In genomic region chr9:133103183-133103986, GRCh38 we compare ENCODE assay signal across 8 cellular contexts. TPM values are rescaled to one million over a fixed set of nuclear protein-coding genes. Genes with fewer than 3 reads are reported as not detected.
DNase-seq lines count a peak whose midpoint lies in the region; ATAC-seq, FAIRE-seq and TF ChIP-seq lines count a peak whose summit lies in the region.

No MANE protein-coding gene starts in this region.

- H3K4me1 ChIP-seq in ovary (ENCODE audit: insufficient read depth): no peaks in the 10 kb centered on the region

- no peaks in the 10 kb centered on the region for H3K27me3 Mint-ChIP-seq in activated naive CD4-positive, alpha-beta T cell treated with anti-CD3 and anti-CD28 coated beads for 36 hours (ENCODE audit: low read depth)

- 49 to 70% (median 57%) methylated on average over 7 to 14 of the region's 14 CpGs for WGBS in ovary, 3 donors

- H3K4me1 Mint-ChIP-seq in activated naive CD4-positive, alpha-beta T cell treated with anti-CD3 and anti-CD28 coated beads for 36 hours (ENCODE audit: low read depth): no peaks in the 10 kb centered on the region

- no peak for FAIRE-seq in RCC 7860 (lab: Jason Lieb, UNC)

- no peaks in the 10 kb centered on the region for H3K36me3 ChIP-seq in ovary

- ATAC-seq in HG02642 (IDR thresholded peaks at IDR 0.05; ENCODE audit: poor library complexity, unreplicated experiment): no peak
- no peak for ATAC-seq in GM18868 (IDR thresholded peaks at IDR 0.05; ENCODE audit: unreplicated experiment)

- no peak for TF ChIP-seq EP300 in ovary (IDR thresholded peaks at IDR 0.05)

- H3K4me3 Mint-ChIP-seq in activated naive CD4-positive, alpha-beta T cell treated with anti-CD3 and anti-CD28 coated beads for 36 hours: no peak overlapping the region

- H3K36me3 Mint-ChIP-seq in activated naive CD4-positive, alpha-beta T cell treated with anti-CD3 and anti-CD28 coated beads for 36 hours (ENCODE audit: low read depth): peaks cover 40% of the 10 kb centered on the region

- no peaks in the 10 kb centered on the region for H3K9me3 ChIP-seq in ovary

- TF ChIP-seq POLR2A in ovary (IDR thresholded peaks at IDR 0.05): no peak

- peak overlapping the region; percentile 41 for H3K27ac Mint-ChIP-seq in activated naive CD4-positive, alpha-beta T cell treated with anti-CD3 and anti-CD28 coated beads for 36 hours

- intact Hi-C loops in activated naive CD4-positive, alpha-beta T cell treated with anti-CD3 and anti-CD28 coated beads for 36 hours (cut with micrococcal nuclease): loop anchor here (1.0 to 2.0 kb wide), 2 partner anchors 41 to 77 kb away; no protein-coding TSS in a partner anchor
- intact Hi-C loops in ovary (cut with DNase I): loop anchor here in 3 of 4 donors (2.0 kb wide), 1 partner anchor 41 kb away; no protein-coding TSS in a partner anchor

- no peaks in the 10 kb centered on the region for H3K9me3 Mint-ChIP-seq in activated naive CD4-positive, alpha-beta T cell treated with anti-CD3 and anti-CD28 coated beads for 36 hours

- H3K27ac ChIP-seq in ovary: peak overlapping the region in 1 of 2 donors; percentile 55

- H3K4me3 ChIP-seq in ovary: no peak overlapping the region

- H3K27me3 ChIP-seq in ovary: no peaks in the 10 kb centered on the region

- peak; percentile 92 to 98 (median 98) for TF ChIP-seq CTCF in ovary (IDR thresholded peaks at IDR 0.05)

- CTCF ChIA-PET in activated naive CD4-positive, alpha-beta T cell treated with anti-CD3 and anti-CD28 coated beads for 36 hours (lab: Charles Lee): interaction anchor here (0.5 to 3.5 kb wide), 8 partner anchors 19 to 79 kb away, joined by 3 to 26 read pairs (median 3); no protein-coding TSS in a partner anchor

- peak; percentile 62 for DNase-seq in NCI-H2196 (lab: John Stamatoyannopoulos, UW; ENCODE audit: unreplicated experiment)
- no peak for DNase-seq in NCI-H2196 treated with DMSO at 0.1 percent for 48 hours (lab: John Stamatoyannopoulos, UW; ENCODE audit: unreplicated experiment)
- DNase-seq in RCC 7860 (ENCODE audit: low spot score): peak; percentile 22
- peak; percentile 62 for DNase-seq in activated naive CD4-positive, alpha-beta T cell treated with anti-CD3 and anti-CD28 coated beads for 36 hours
- DNase-seq in germinal center (ENCODE audit: low spot score): peak; percentile 58
- DNase-seq in ovary: peak in 4 of 5 donors; percentile 50 to 79 (median 77)

RNA-seq across cellular contexts. Expression of gene RALGDS, which starts 17.7 kb away (rescaled TPM):
- 10 to 100 TPM; 29.5 to 32.5 TPM for total RNA-seq in activated naive CD4-positive, alpha-beta T cell treated with anti-CD3 and anti-CD28 coated beads for 36 hours
- 100 to 1,000 TPM in 1 of 7 donors, 10 to 100 TPM in 6; 26.6 to 139 (median 48.8) TPM for total RNA-seq in ovary
- polyA plus RNA-seq in ovary: 10 to 100 TPM; 26.2 to 55.4 TPM

RNA-seq across cellular contexts. Expression of gene CEL, which starts 41.6 kb away (rescaled TPM):
- 1 to 10 TPM; 2.1 to 2.2 TPM for total RNA-seq in activated naive CD4-positive, alpha-beta T cell treated with anti-CD3 and anti-CD28 coated beads for 36 hours
- 10 to 100 TPM in 1 of 7 donors, 1 to 10 TPM in 6; 1.8 to 13.6 (median 2.9) TPM for total RNA-seq in ovary
- polyA plus RNA-seq in ovary: 1 to 10 TPM; 1.3 TPM
